ENCODE assay signal across 8 cellular contexts in genomic region chrX:154762529-154763296, GRCh38. TPM values are rescaled to one million over a fixed set of nuclear protein-coding genes. Genes with fewer than 3 reads are reported as not detected.
DNase-seq lines count a peak whose midpoint lies in the region; ATAC-seq and TF ChIP-seq lines count a peak whose summit lies in the region.

Gene DKC1, plus strand, starts transcription at chrX:154762864. Its CDS starts 102 bp downstream, at chrX:154762966.

- peaks cover 0 to 32% (median 6%) of the 10 kb centered on the region in 9 donors for H3K36me3 ChIP-seq in heart right ventricle
- peaks cover 19% of the 10 kb centered on the region for H3K36me3 ChIP-seq in upper lobe of right lung

- WGBS in adipose tissue, 3 donors, result 0 to 39% (median 1%) methylated on average over 47 to 85 of the region's 85 CpGs
- 0 to 1% methylated on average over 53 to 75 of the region's 85 CpGs for WGBS in heart right ventricle, 2 donors

- TF ChIP-seq CTCF in GM12875 (IDR thresholded peaks at IDR 0.05; ENCODE audit: borderline replicate concordance, insufficient read depth, low read depth, low read length), result peak; percentile 20; the same call in 1 of the 2 replicates
- peak in 5 of 9 donors; percentile 10 to 48 (median 25) for TF ChIP-seq CTCF in heart right ventricle (IDR thresholded peaks at IDR 0.05)
- no peak for TF ChIP-seq CTCF in upper lobe of right lung (IDR thresholded peaks at IDR 0.05)

- intact Hi-C loops in heart right ventricle (cut with DNase I), result loop anchor here in 1 of 10 donors (2.0 kb wide), 1 partner anchor 42 kb away; the partner anchor contains the start of gene MPP1
- intact Hi-C loops in posterior vena cava (cut with DNase I), result loop anchor here in 1 of 2 donors (5.0 kb wide), 1 partner anchor 1860 kb away; no protein-coding TSS in a partner anchor
- intact Hi-C loops in upper lobe of right lung (cut with DNase I), result no loop called here

- no peak within 1 kb of the TSS for H3K27ac ChIP-seq in adipose tissue (ENCODE audit: low read depth, low read length)
- peak within 1 kb of the TSS in 9 of 10 donors; percentile 9 to 85 (median 74) for H3K27ac ChIP-seq in heart right ventricle
- peak within 1 kb of the TSS; percentile 71 for H3K27ac ChIP-seq in upper lobe of right lung

- DNase-seq in NCI-H1436 (lab: John Stamatoyannopoulos, UW), result peak; percentile 98
- DNase-seq in T follicular helper cell (ENCODE audit: low read depth), result peak; percentile 91
- DNase-seq in heart right ventricle, result peak; percentile 93 to 97
- DNase-seq in posterior vena cava (ENCODE audit: low spot score), result peak; percentile 99
- peak; percentile 98 for DNase-seq in upper lobe of right lung

- H3K4me3 ChIP-seq in GM12875 (ENCODE audit: low read depth, low read length), result peak within 1 kb of the TSS; percentile 70
- peak within 1 kb of the TSS; percentile 52 to 82 (median 75) for H3K4me3 ChIP-seq in heart right ventricle
- peak within 1 kb of the TSS; percentile 66 for H3K4me3 ChIP-seq in upper lobe of right lung

- H3K9me3 ChIP-seq in heart right ventricle (no peaks in the 10 kb centered on the region), upper lobe of right lung (no peaks in the 10 kb centered on the region)

- peak; percentile 95 for ATAC-seq in HG02798 (IDR thresholded peaks at IDR 0.05; ENCODE audit: poor library complexity, unreplicated experiment)
- peak; percentile 96 to 99 (median 98) for ATAC-seq in heart right ventricle
- peak; percentile 97 for ATAC-seq in upper lobe of right lung

- H3K27me3 ChIP-seq in heart right ventricle (peaks cover 0 to 9% (median 0%) of the 10 kb centered on the region in 7 donors), upper lobe of right lung (no peaks in the 10 kb centered on the region)

- H3K4me1 ChIP-seq in heart right ventricle (peaks cover 0 to 21% (median 11%) of the 10 kb centered on the region in 9 donors), upper lobe of right lung (no peaks in the 10 kb centered on the region)

RNA-seq across cellular contexts. Expression of gene DKC1, which starts in this region (rescaled TPM):
- polyA plus RNA-seq in adipose tissue (10 to 100 TPM; 21.1 to 41.8 (median 26.5) TPM), heart right ventricle (10 to 100 TPM; 25.0 to 25.5 TPM)
- total RNA-seq in heart right ventricle (10 to 100 TPM; 18.8 to 31.9 (median 26.6) TPM), posterior vena cava (10 to 100 TPM; 21.6 to 26.5 TPM), upper lobe of right lung (28.7 TPM)
